In the genomic region with DNA sequence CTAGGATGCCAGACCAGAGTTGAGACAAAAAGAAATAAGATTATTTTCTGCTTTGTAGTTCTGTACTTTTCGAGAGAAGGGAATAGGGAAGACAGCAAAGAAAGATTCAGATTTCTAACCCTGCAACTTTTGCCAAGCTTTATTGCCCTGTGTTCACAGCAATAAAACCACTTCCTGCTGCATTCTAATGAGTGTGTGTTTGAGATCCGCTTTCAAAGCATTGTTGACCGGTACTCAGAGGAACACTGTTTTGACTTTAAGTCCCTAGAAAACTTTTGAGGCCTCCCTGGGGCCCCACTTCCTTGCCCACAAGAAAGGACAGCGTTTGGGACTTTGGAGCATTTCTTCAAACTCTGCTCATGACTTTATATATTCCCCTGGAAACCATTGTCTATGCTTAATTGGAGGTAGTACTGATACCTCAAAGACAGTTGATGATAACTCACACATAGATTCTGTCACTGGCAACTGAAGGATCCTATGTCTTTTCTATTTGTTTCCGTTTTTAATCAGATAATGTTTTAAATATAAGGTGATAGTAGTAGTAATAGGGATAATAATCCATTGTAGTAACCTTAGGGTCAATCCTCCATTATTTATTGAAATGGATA, we compare ENCODE assay signal across 9 cellular contexts. TPM values are rescaled to one million over a fixed set of nuclear protein-coding genes. Genes with fewer than 3 reads are reported as not detected.
DNase-seq lines count a peak whose midpoint lies in the region; ATAC-seq lines count a peak whose summit lies in the region.
"Had no signal": no experiment of that assay in that cellular context is flagged by ENCODE, and none has a peak within 500 bp of the region (broad histone marks: within the 10 kb centered on the region; RNA-seq: fewer than 3 reads in every experiment).

No MANE protein-coding gene starts in this region.

- H3K4me1 Mint-ChIP-seq in activated T-helper 1 cell treated with anti-CD3 and anti-CD28 coated beads, Interleukin-12 subunit alpha, Interleukin-12 subunit beta, Interleukin-2, Interleukin-4 antibody, amounts not matched to agents 30 ng/mL and 10 ng/mL and 1 ng/mL, durations not matched to agents 14 hours and 24 hours and 36 hours (ENCODE audit: low read depth) = peaks cover 28% of the 10 kb centered on the region
- peaks cover 53 to 71% (median 62%) of the 10 kb centered on the region in 3 donors for H3K4me1 Mint-ChIP-seq in naive B cell

- H3K4me3 Mint-ChIP-seq in activated T-helper 1 cell treated with anti-CD3 and anti-CD28 coated beads, Interleukin-12 subunit alpha, Interleukin-12 subunit beta, Interleukin-2, Interleukin-4 antibody, amounts not matched to agents 30 ng/mL and 10 ng/mL and 1 ng/mL, durations not matched to agents 14 hours and 24 hours and 36 hours = peak overlapping the region; percentile 76
- peak overlapping the region; percentile 97 to 100 (median 99) for H3K4me3 Mint-ChIP-seq in naive B cell

- ATAC-seq in GM18867 (IDR thresholded peaks at IDR 0.05; ENCODE audit: unreplicated experiment) (peak; percentile 58), HG03095 (IDR thresholded peaks at IDR 0.05; ENCODE audit: unreplicated experiment) (peak; percentile 43), naive B cell (ENCODE audit: low read depth in 2 of 2) (peak; percentile 53 to 63), GM19351 (IDR thresholded peaks at IDR 0.05; ENCODE audit: unreplicated experiment) (no peak)

- H3K36me3 Mint-ChIP-seq in activated T-helper 1 cell treated with anti-CD3 and anti-CD28 coated beads, Interleukin-12 subunit alpha, Interleukin-12 subunit beta, Interleukin-2, Interleukin-4 antibody, amounts not matched to agents 30 ng/mL and 10 ng/mL and 1 ng/mL, durations not matched to agents 14 hours and 24 hours and 36 hours (ENCODE audit: low read depth) = no peaks in the 10 kb centered on the region
- peaks cover 16 to 39% of the 10 kb centered on the region in 2 donors for H3K36me3 Mint-ChIP-seq in naive B cell

- H3K9me3 Mint-ChIP-seq in activated T-helper 1 cell treated with anti-CD3 and anti-CD28 coated beads, Interleukin-12 subunit alpha, Interleukin-12 subunit beta, Interleukin-2, Interleukin-4 antibody, amounts not matched to agents 30 ng/mL and 10 ng/mL and 1 ng/mL, durations not matched to agents 14 hours and 24 hours and 36 hours = no peaks in the 10 kb centered on the region
- H3K9me3 Mint-ChIP-seq in naive B cell = peaks cover 0 to 20% (median 6%) of the 10 kb centered on the region in 7 donors

- H3K27me3 Mint-ChIP-seq in activated T-helper 1 cell treated with anti-CD3 and anti-CD28 coated beads, Interleukin-12 subunit alpha, Interleukin-12 subunit beta, Interleukin-2, Interleukin-4 antibody, amounts not matched to agents 30 ng/mL and 10 ng/mL and 1 ng/mL, durations not matched to agents 14 hours and 24 hours and 36 hours (ENCODE audit: insufficient read depth) = no peaks in the 10 kb centered on the region
- no peaks in the 10 kb centered on the region for H3K27me3 Mint-ChIP-seq in naive B cell

- intact Hi-C loops in activated T-helper 1 cell treated with anti-CD3 and anti-CD28 coated beads, Interleukin-12 subunit alpha, Interleukin-12 subunit beta, Interleukin-2, Interleukin-4 antibody, amounts not matched to agents 30 ng/mL and 10 ng/mL and 1 ng/mL, durations not matched to agents 14 hours and 24 hours and 36 hours (cut with micrococcal nuclease) = loop anchor here (5.0 kb wide), 1 partner anchor 170 kb away; no protein-coding TSS in a partner anchor

- peak overlapping the region; percentile 77 for H3K27ac Mint-ChIP-seq in activated T-helper 1 cell treated with anti-CD3 and anti-CD28 coated beads, Interleukin-12 subunit alpha, Interleukin-12 subunit beta, Interleukin-2, Interleukin-4 antibody, amounts not matched to agents 30 ng/mL and 10 ng/mL and 1 ng/mL, durations not matched to agents 14 hours and 24 hours and 36 hours
- peak overlapping the region; percentile 88 to 99 (median 95) for H3K27ac Mint-ChIP-seq in naive B cell

- no peak for DNase-seq in activated T-helper 1 cell treated with anti-CD3 and anti-CD28 coated beads, Interleukin-12 subunit alpha, Interleukin-12 subunit beta, Interleukin-2, Interleukin-4 antibody, amounts not matched to agents 30 ng/mL and 10 ng/mL and 1 ng/mL, durations not matched to agents 14 hours and 24 hours and 36 hours (ENCODE audit: low spot score)
- DNase-seq in naive B cell (peak; percentile 61), SW 1271 (lab: John Stamatoyannopoulos, UW) (no peak), DMS53 (lab: John Stamatoyannopoulos, UW) (no peak), retina (no peak)

RNA-seq across cellular contexts. Expression of a gene that starts 1.3 kb away (rescaled TPM):
- total RNA-seq in activated T-helper 1 cell treated with anti-CD3 and anti-CD28 coated beads, Interleukin-12 subunit alpha, Interleukin-12 subunit beta, Interleukin-2, Interleukin-4 antibody, amounts not matched to agents 30 ng/mL and 10 ng/mL and 1 ng/mL, durations not matched to agents 14 hours and 24 hours and 36 hours = 0.54 and 0.78 TPM in 2 replicates
- 100 to 1,000 TPM in 5 of 6 donors, 10 to 100 TPM in 1; 94.0 to 368 (median 337) TPM for polyA plus RNA-seq in naive B cell (ENCODE audit: low read depth in 6 of 6)
- total RNA-seq: LHCN-M2 had no signal

RNA-seq across cellular contexts. Expression of a gene that starts 14.2 kb away (rescaled TPM):
- not detected in 2 replicates for total RNA-seq in activated T-helper 1 cell treated with anti-CD3 and anti-CD28 coated beads, Interleukin-12 subunit alpha, Interleukin-12 subunit beta, Interleukin-2, Interleukin-4 antibody, amounts not matched to agents 30 ng/mL and 10 ng/mL and 1 ng/mL, durations not matched to agents 14 hours and 24 hours and 36 hours
- not detected for polyA plus RNA-seq in naive B cell (ENCODE audit: low read depth in 6 of 6)
- total RNA-seq: LHCN-M2 had no signal

RNA-seq across cellular contexts. Expression of a gene that starts 20.3 kb away (rescaled TPM):
- total RNA-seq in activated T-helper 1 cell treated with anti-CD3 and anti-CD28 coated beads, Interleukin-12 subunit alpha, Interleukin-12 subunit beta, Interleukin-2, Interleukin-4 antibody, amounts not matched to agents 30 ng/mL and 10 ng/mL and 1 ng/mL, durations not matched to agents 14 hours and 24 hours and 36 hours = not detected in 2 replicates
- under 1 TPM in 1 of 6 donors, not detected in 5; 0.40 TPM for polyA plus RNA-seq in naive B cell (ENCODE audit: low read depth in 6 of 6)
- total RNA-seq: LHCN-M2 had no signal

RNA-seq across cellular contexts. Expression of a gene that starts 36.7 kb away (rescaled TPM):
- not detected in 2 replicates for total RNA-seq in activated T-helper 1 cell treated with anti-CD3 and anti-CD28 coated beads, Interleukin-12 subunit alpha, Interleukin-12 subunit beta, Interleukin-2, Interleukin-4 antibody, amounts not matched to agents 30 ng/mL and 10 ng/mL and 1 ng/mL, durations not matched to agents 14 hours and 24 hours and 36 hours
- under 1 TPM in 3 of 6 donors, not detected in 3; 0.31 to 0.52 (median 0.47) TPM for polyA plus RNA-seq in naive B cell (ENCODE audit: low read depth in 6 of 6)
- total RNA-seq: LHCN-M2 had no signal
